ENCODE assay signal across 9 cellular contexts in the genomic region with DNA sequence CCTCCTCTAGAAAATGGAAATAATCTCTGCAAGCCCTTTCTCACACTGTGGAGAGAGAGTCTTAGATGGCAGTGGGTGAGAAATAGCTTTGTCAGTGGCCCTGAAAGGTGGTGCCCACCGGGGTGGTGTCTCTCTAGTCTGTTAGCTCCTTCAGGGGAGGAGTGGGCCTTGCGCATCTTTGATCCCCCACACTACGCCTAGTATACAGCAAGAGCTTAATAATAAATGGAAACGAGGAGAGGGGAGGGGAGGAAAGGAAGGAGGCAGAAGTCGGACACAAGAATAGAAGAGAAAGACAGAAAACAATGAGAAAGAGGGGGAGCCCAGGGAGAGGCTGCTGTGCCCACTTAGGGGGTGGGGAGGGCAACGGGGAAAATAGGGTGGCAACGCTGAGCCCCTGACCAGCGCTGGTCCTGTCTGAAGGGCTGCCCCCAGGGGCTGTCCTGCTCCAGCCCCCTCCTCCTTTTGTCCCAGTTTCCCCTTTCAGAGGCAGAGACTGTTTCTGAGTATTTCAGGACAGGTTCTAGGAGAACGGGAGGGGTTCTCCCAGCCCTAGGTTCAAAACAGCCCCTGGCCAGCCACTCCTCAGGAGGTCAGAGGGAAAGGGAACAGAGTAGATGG. TPM values are rescaled to one million over a fixed set of nuclear protein-coding genes. Genes with fewer than 3 reads are reported as not detected.
DNase-seq lines count a peak whose midpoint lies in the region; ATAC-seq and TF ChIP-seq lines count a peak whose summit lies in the region.
"Had no signal": no experiment of that assay in that cellular context is flagged by ENCODE, and none has a peak within 500 bp of the region (broad histone marks: within the 10 kb centered on the region; RNA-seq: fewer than 3 reads in every experiment).

No MANE protein-coding gene starts in this region.

- no peak for DNase-seq in activated naive CD4-positive, alpha-beta T cell treated with anti-CD3 and anti-CD28 coated beads, Interleukin-2, amount 10 ng/mL, durations not matched to agents 7 days and 5 days
- DNase-seq in activated naive CD4-positive, alpha-beta T cell treated with Interleukin-2 at 50 U/mL for 16 hours: no peak
- DNase-seq in cardiac fibroblast (ENCODE audit: low read depth in 2 of 2) (no peak), upper lobe of left lung (no peak), D341Med (ENCODE audit: low spot score) (no peak)
- DNase-seq: NCI-H1105 treated with DMSO at 0.1 percent for 48 hours had no signal

- TF ChIP-seq EP300 in upper lobe of left lung (IDR thresholded peaks at IDR 0.05): no peak

- peaks cover 0 to 2% (median 0%) of the 10 kb centered on the region in 4 donors for H3K36me3 ChIP-seq in upper lobe of left lung

- H3K27ac ChIP-seq in upper lobe of left lung: peak overlapping the region; percentile 95 to 97 (median 96)

- peaks cover 58% of the 10 kb centered on the region for H3K4me1 Mint-ChIP-seq in activated naive CD4-positive, alpha-beta T cell treated with anti-CD3 and anti-CD28 coated beads, Interleukin-2, amount 10 ng/mL, durations not matched to agents 7 days and 5 days

- no peak for TF ChIP-seq POLR2A in upper lobe of left lung (IDR thresholded peaks at IDR 0.05)

- H3K27me3 Mint-ChIP-seq in activated naive CD4-positive, alpha-beta T cell treated with anti-CD3 and anti-CD28 coated beads, Interleukin-2, amount 10 ng/mL, durations not matched to agents 7 days and 5 days: peaks cover 10% of the 10 kb centered on the region

- H3K9me3 ChIP-seq in mononuclear cell (ENCODE audit: low read depth, low read length): no peaks in the 10 kb centered on the region
- H3K9me3 ChIP-seq in upper lobe of left lung: no peaks in the 10 kb centered on the region

- H3K9me3 Mint-ChIP-seq in activated naive CD4-positive, alpha-beta T cell treated with anti-CD3 and anti-CD28 coated beads, Interleukin-2, amount 10 ng/mL, durations not matched to agents 7 days and 5 days: no peaks in the 10 kb centered on the region

- H3K4me3 ChIP-seq in cardiac fibroblast (replicated peaks in 1 of 2; ENCODE audit: low read depth in 2 of 2, low read length in 2 of 2): peak overlapping the region; percentile 53 to 61
- peak overlapping the region; percentile 62 for H3K4me3 ChIP-seq in mononuclear cell (ENCODE audit: low read length)
- H3K4me3 ChIP-seq in upper lobe of left lung: peak overlapping the region; percentile 83 to 93 (median 88)

- peaks cover 76% of the 10 kb centered on the region for H3K4me1 ChIP-seq in mononuclear cell (ENCODE audit: insufficient read depth, low read length)
- H3K4me1 ChIP-seq in upper lobe of left lung: peaks cover 53 to 77% (median 72%) of the 10 kb centered on the region in 4 donors

- H3K27ac Mint-ChIP-seq in activated naive CD4-positive, alpha-beta T cell treated with anti-CD3 and anti-CD28 coated beads, Interleukin-2, amount 10 ng/mL, durations not matched to agents 7 days and 5 days: peak overlapping the region; percentile 84

- H3K27me3 ChIP-seq in mononuclear cell (ENCODE audit: insufficient read depth, low read length) (no peaks in the 10 kb centered on the region), upper lobe of left lung (no peaks in the 10 kb centered on the region)

- 11 to 13% methylated on average over 9 of the region's 9 CpGs for WGBS in upper lobe of left lung, 2 donors

- H3K36me3 Mint-ChIP-seq in activated naive CD4-positive, alpha-beta T cell treated with anti-CD3 and anti-CD28 coated beads, Interleukin-2, amount 10 ng/mL, durations not matched to agents 7 days and 5 days: no peaks in the 10 kb centered on the region

- peak overlapping the region; percentile 70 for H3K4me3 Mint-ChIP-seq in activated naive CD4-positive, alpha-beta T cell treated with anti-CD3 and anti-CD28 coated beads, Interleukin-2, amount 10 ng/mL, durations not matched to agents 7 days and 5 days

- CTCF ChIA-PET in activated naive CD4-positive, alpha-beta T cell treated with anti-CD3 and anti-CD28 coated beads, Interleukin-2, amount 10 ng/mL, durations not matched to agents 7 days and 5 days (lab: Charles Lee): interaction anchor here (0.6 to 1.7 kb wide), 4 partner anchors 10 to 102 kb away, joined by 3 to 10 read pairs (median 4); no protein-coding TSS in a partner anchor

- no peak for TF ChIP-seq CTCF in cardiac fibroblast (IDR thresholded peaks at IDR 0.05; ENCODE audit: low read depth, low read length)
- TF ChIP-seq CTCF in upper lobe of left lung (IDR thresholded peaks at IDR 0.05): no peak

- no peak for ATAC-seq in upper lobe of left lung (ENCODE audit: low FRiP score in 2 of 2)
- no peak for ATAC-seq in HG03354 (IDR thresholded peaks at IDR 0.05; ENCODE audit: poor library complexity, severe bottlenecking, unreplicated experiment)
- ATAC-seq in HG03571 (IDR thresholded peaks at IDR 0.05; ENCODE audit: unreplicated experiment): no peak

RNA-seq across cellular contexts. Expression of a gene that starts 1.2 kb away (rescaled TPM):
- total RNA-seq in mononuclear cell (48.2 TPM), upper lobe of left lung (100 to 1,000 TPM; 119 to 235 (median 170) TPM)

RNA-seq across cellular contexts. Expression of a gene that starts 49.1 kb away (rescaled TPM):
- 3,272 TPM for total RNA-seq in mononuclear cell
- 1,000 to 10,000 TPM in 4 of 6 donors, 100 to 1,000 TPM in 2; 474 to 2,141 (median 1,268) TPM for total RNA-seq in upper lobe of left lung
